In genomic region chr6:157500022-157500421, GRCh38 we compare ENCODE assay signal across 28 cellular contexts.
"Had no signal": no experiment of that assay in that cellular context is flagged by ENCODE, and none has a peak within 500 bp of the region (broad histone marks: within the 10 kb centered on the region; RNA-seq: fewer than 3 reads in every experiment).

No MANE protein-coding gene starts in this region.

- H3K4me1 ChIP-seq: ascending aorta, body of pancreas had no signal

- ATAC-seq: body of pancreas, PC-3, SK-N-SH treated with all-trans-retinoic acid at 6 μM for 48 hours, WTC11 had no signal

- H3K9me3 ChIP-seq: body of pancreas had no signal

- H3K4me3 ChIP-seq: ascending aorta, body of pancreas, SJSA1 had no signal

- H3K27ac ChIP-seq: ascending aorta, body of pancreas, SJSA1 had no signal

- H3K36me3 ChIP-seq: ascending aorta, SJSA1 had no signal

- H3K4me3 Mint-ChIP-seq: activated CD4-positive, alpha-beta memory T cell treated with anti-CD3 and anti-CD28 coated beads for 36 hours; activated naive CD4-positive, alpha-beta T cell treated with anti-CD3 and anti-CD28 coated beads, Interleukin-2, amount 10 ng/mL, durations not matched to agents 7 days and 5 days; WTC11 had no signal

- H3K27me3 Mint-ChIP-seq: activated CD4-positive, alpha-beta memory T cell treated with anti-CD3 and anti-CD28 coated beads for 36 hours had no signal

- H3K27ac Mint-ChIP-seq: activated CD4-positive, alpha-beta memory T cell treated with anti-CD3 and anti-CD28 coated beads for 36 hours; activated naive CD4-positive, alpha-beta T cell treated with anti-CD3 and anti-CD28 coated beads, Interleukin-2, amount 10 ng/mL, durations not matched to agents 7 days and 5 days; WTC11 had no signal

- DNase-seq: activated CD4-positive, alpha-beta memory T cell treated with anti-CD3 and anti-CD28 coated beads for 36 hours; activated CD4-positive, alpha-beta T cell treated with anti-CD3 and anti-CD28 coated beads for 48 hours; activated CD4-positive, CD25-positive, alpha-beta regulatory T cell treated with anti-CD3 and anti-CD28 coated beads, Interleukin-2, amount 50 U/mL, for 72 hours; activated CD8-positive, alpha-beta memory T cell treated with anti-CD3 and anti-CD28 coated beads, Interleukin-2, amount 50 U/mL, for 48 hours; activated gamma-delta T cell treated with Interleukin-2 at 50 U/mL for 16 hours; activated naive CD4-positive, alpha-beta T cell treated with anti-CD3 and anti-CD28 coated beads, Interleukin-2, amount 10 ng/mL, durations not matched to agents 7 days and 5 days; activated T-cell treated with anti-CD3 and anti-CD28 coated beads, Interleukin-2, amount 50 U/mL, for 1 hour; amniotic stem cell; body of pancreas; central memory CD4-positive, alpha-beta T cell; Kasumi-1; KBM-7; NCI-H1048; NCI-H1417; NCI-H1930; NCI-H2107; NCI-H2171 treated with DMSO at 0.1 percent for 48 hours; NCI-H226; NCI-H526 treated with DMSO at 0.1 percent for 48 hours; NK-92 treated with Interleukin-12 subunit alpha and Interleukin-12 subunit beta, amount 100 ng/mL, for 24 hours; PC-3; SHP77; SW 1271; T-helper 9 cell had no signal

- H3K27me3 ChIP-seq: ascending aorta, body of pancreas, SJSA1 had no signal
